Comparison of ENCODE assay signal across 8 cellular contexts in genomic region chr19:8361921-8362793, GRCh38. TPM values are rescaled to one million over a fixed set of nuclear protein-coding genes. Genes with fewer than 3 reads are reported as not detected.
DNase-seq lines count a peak whose midpoint lies in the region; ATAC-seq and TF ChIP-seq lines count a peak whose summit lies in the region.

No MANE protein-coding gene starts in this region.

- H3K27me3 Mint-ChIP-seq in nephron (ENCODE audit: low read depth), result no peaks in the 10 kb centered on the region
- peaks cover 38% of the 10 kb centered on the region for H3K27me3 Mint-ChIP-seq in progenitor cell of endocrine pancreas

- H3K27ac Mint-ChIP-seq in nephron (peak overlapping the region; percentile 82 to 99 (median 91)), progenitor cell of endocrine pancreas (no peak overlapping the region)

- peaks cover 6% of the 10 kb centered on the region for H3K36me3 Mint-ChIP-seq in nephron (ENCODE audit: low read depth)
- H3K36me3 Mint-ChIP-seq in progenitor cell of endocrine pancreas (ENCODE audit: insufficient read depth), result peaks cover 2% of the 10 kb centered on the region

- H3K4me3 Mint-ChIP-seq in nephron (peak overlapping the region; percentile 61 to 70 (median 69)), progenitor cell of endocrine pancreas (ENCODE audit: low read depth) (no peak overlapping the region)

- peaks cover 35% of the 10 kb centered on the region for H3K4me1 Mint-ChIP-seq in nephron
- H3K4me1 Mint-ChIP-seq in progenitor cell of endocrine pancreas (ENCODE audit: low read depth), result peaks cover 7% of the 10 kb centered on the region

- peak; percentile 98 for DNase-seq in AG10803 (ENCODE audit: low read depth)
- DNase-seq in HT-29 (ENCODE audit: low spot score), result peak; percentile 92
- peak; percentile 98 for DNase-seq in SW 1271 (lab: John Stamatoyannopoulos, UW)
- DNase-seq in fibroblast of gingiva (ENCODE audit: low read depth), result peak; percentile 99
- DNase-seq in progenitor cell of endocrine pancreas (ENCODE audit: low spot score, unreplicated experiment), result no peak
- DNase-seq in central memory CD4-positive, alpha-beta T cell, result no peak

- H3K9me3 Mint-ChIP-seq in nephron (no peaks in the 10 kb centered on the region), progenitor cell of endocrine pancreas (ENCODE audit: low read depth) (no peaks in the 10 kb centered on the region)

- H3K4me3 ChIP-seq in AG10803 (ENCODE audit: low read length), result no peak overlapping the region

- no peak for ATAC-seq in GM18861 (IDR thresholded peaks at IDR 0.05; ENCODE audit: unreplicated experiment)

- TF ChIP-seq CTCF in AG10803 (conservative IDR thresholded peaks at IDR 0.05; ENCODE audit: low read length), result no peak
- TF ChIP-seq CTCF in nephron (IDR thresholded peaks at IDR 0.05; ENCODE audit: unreplicated experiment in 3 of 3), result no peak
- TF ChIP-seq CTCF in progenitor cell of endocrine pancreas (IDR thresholded peaks at IDR 0.05; ENCODE audit: unreplicated experiment), result no peak

RNA-seq across cellular contexts. Expression of gene ANGPTL4, which starts 1.8 kb away (rescaled TPM):
- 0.20 TPM in 1 of 2 replicates, not detected in the other for total RNA-seq in HT-29 (2014; rRNA removed; shearing (Covaris generic))
- total RNA-seq in progenitor cell of endocrine pancreas, result 0.77 and 1.1 TPM in 2 replicates

RNA-seq across cellular contexts. Expression of gene KANK3, which starts 19.1 kb away (rescaled TPM):
- total RNA-seq in HT-29 (2014; rRNA removed; shearing (Covaris generic)), result 0.23 and 1.4 TPM in 2 replicates
- total RNA-seq in progenitor cell of endocrine pancreas, result 0.36 and 0.91 TPM in 2 replicates

RNA-seq across cellular contexts. Expression of gene RAB11B, which starts 28.0 kb away (rescaled TPM):
- total RNA-seq in HT-29 (2014; rRNA removed; shearing (Covaris generic)), result 24.0 and 37.1 TPM in 2 replicates
- total RNA-seq in progenitor cell of endocrine pancreas, result 180 and 191 TPM in 2 replicates

RNA-seq across cellular contexts. Expression of gene RPS28, which starts 40.9 kb away (rescaled TPM):
- 1,376 and 1,588 TPM in 2 replicates for total RNA-seq in HT-29 (2014; rRNA removed; shearing (Covaris generic))
- 1,546 and 1,552 TPM in 2 replicates for total RNA-seq in progenitor cell of endocrine pancreas

RNA-seq across cellular contexts. Expression of gene NDUFA7, which starts 41.0 kb away (rescaled TPM):
- total RNA-seq in HT-29 (2014; rRNA removed; shearing (Covaris generic)), result 73.3 and 79.7 TPM in 2 replicates
- 46.3 and 55.3 TPM in 2 replicates for total RNA-seq in progenitor cell of endocrine pancreas

Comparison
In these comparisons a context has a peak if more than half of its experiments do, and no peak if none do; other contexts are left out.
1. DNase-seq: peak in AG10803 (single experiment), HT-29 (single experiment), SW 1271 (2 of 2) and fibroblast of gingiva (single experiment); none in progenitor cell of endocrine pancreas (single experiment) and central memory CD4-positive, alpha-beta T cell (single experiment).